ENCODE assay signal across 15 cellular contexts in genomic region chr5:142221091-142221860, GRCh38.
A peak's percentile ranks its signal among the peaks of the same experiment; 100 is the strongest.
DNase-seq lines count a peak whose midpoint lies in the region; ATAC-seq and TF ChIP-seq lines count a peak whose summit lies in the region.
"Had no signal": no experiment of that assay in that cellular context is flagged by ENCODE, and none has a peak within 500 bp of the region (broad histone marks: within the 10 kb centered on the region; RNA-seq: fewer than 3 reads in every experiment).

No MANE protein-coding gene starts in this region.

- H3K79me1 ChIP-seq in IMR-90 (ENCODE audit: low read depth in 1 of 2, low read length in 2 of 2), result peaks cover 0 to 5% of the 10 kb centered on the region in 2 experiments; a peak in 2 of 4 replicates
- H3K79me1 ChIP-seq in trophoblast cell (ENCODE audit: low read length), result peaks cover 25% of the 10 kb centered on the region

- intact Hi-C loops in CD8-positive, alpha-beta T cell (cut with DNase I, micrococcal nuclease), result loop anchor here (5.0 to 10.0 kb wide), 5 partner anchors 106 to 526 kb away; partner anchors contain the start of genes GNPDA1 (in 1 of the 2) and SPRY4 (in 1 of the 2)
- intact Hi-C loops in IMR-90 (cut with micrococcal nuclease), result no loop called here
- intact Hi-C loops in vagina (cut with DNase I), result no loop called here

- H4K5ac ChIP-seq in IMR-90 (ENCODE audit: low read depth, low read length), result no peak overlapping the region

- no peaks in the 10 kb centered on the region for H3K27me3 ChIP-seq in CD8-positive, alpha-beta T cell (ENCODE audit: insufficient read depth, low read length)
- H3K27me3 ChIP-seq in IMR-90 (ENCODE audit: control insufficient read depth, insufficient read depth, low read length) (peaks cover 3% of the 10 kb centered on the region), trophoblast cell (ENCODE audit: insufficient read depth, low read length) (no peaks in the 10 kb centered on the region), vagina (no peaks in the 10 kb centered on the region), endodermal cell (ENCODE audit: control insufficient read depth, insufficient read depth, low read length, poor library complexity, severe bottlenecking) (no peaks in the 10 kb centered on the region)

- 69% methylated on average over 4 of the region's 11 CpGs; no CpG with 5 or more reads in 1 of the 2 experiments for WGBS in IMR-90 (ENCODE audit: extremely low coverage in 2 of 2, insufficient read length in 1 of 2), 2 experiments
- no CpG with 5 or more reads among the region's 11 CpGs for WGBS in trophoblast cell (ENCODE audit: extremely low coverage, insufficient coverage, insufficient read length)
- 88 to 90% methylated on average over 9 to 11 of the region's 11 CpGs for WGBS in endodermal cell (ENCODE audit: insufficient coverage in 1 of 2, insufficient read length in 1 of 2), 2 experiments

- H3K9me3 ChIP-seq in CD8-positive, alpha-beta T cell (ENCODE audit: low read length), result no peaks in the 10 kb centered on the region
- H3K9me3 ChIP-seq in IMR-90 (ENCODE audit: control insufficient read depth, insufficient read depth, low read length), result no peaks in the 10 kb centered on the region
- no peaks in the 10 kb centered on the region for H3K9me3 ChIP-seq in trophoblast cell (ENCODE audit: insufficient read depth, low read depth, low read length)
- no peaks in the 10 kb centered on the region for H3K9me3 ChIP-seq in vagina
- no peaks in the 10 kb centered on the region for H3K9me3 ChIP-seq in endodermal cell (ENCODE audit: control insufficient read depth, low read length)

- H3K18ac ChIP-seq in IMR-90 (ENCODE audit: low read depth, low read length), result no peak overlapping the region
- H3K18ac ChIP-seq in trophoblast cell (ENCODE audit: low read length), result peak overlapping the region; percentile 24

- CTCF ChIA-PET in CD8-positive, alpha-beta T cell (lab: Charles Lee), result no interaction called here
- CTCF ChIA-PET in IMR-90 (lab: Yijun Ruan, JAX), result no interaction called here

- no peak overlapping the region for H3K9ac ChIP-seq in IMR-90 (ENCODE audit: low read depth, low read length)
- H3K9ac ChIP-seq in trophoblast cell (ENCODE audit: low read length), result no peak overlapping the region
- no peak overlapping the region for H3K9ac ChIP-seq in endodermal cell (ENCODE audit: extremely low read depth, low read length, poor library complexity, severe bottlenecking)

- no peak overlapping the region for H3K4me3 Mint-ChIP-seq in CD8-positive, alpha-beta T cell
- H3K4me3 Mint-ChIP-seq in endodermal cell, result no peak overlapping the region
- H3K4me3 Mint-ChIP-seq: memory B cell; stimulated activated naive CD8-positive, alpha-beta T cell treated with anti-CD3 and anti-CD28 coated beads, Interleukin-15, Interleukin-2, amounts not matched to agents 100 ng/mL and 50 ng/mL, for 24 hours had no signal

- H3K27ac Mint-ChIP-seq in CD8-positive, alpha-beta T cell, result peak overlapping the region; percentile 18
- H3K27ac Mint-ChIP-seq in endodermal cell, result no peak overlapping the region
- H3K27ac Mint-ChIP-seq: memory B cell; stimulated activated naive CD8-positive, alpha-beta T cell treated with anti-CD3 and anti-CD28 coated beads, Interleukin-15, Interleukin-2, amounts not matched to agents 100 ng/mL and 50 ng/mL, for 24 hours had no signal

- POLR2A ChIA-PET in CD8-positive, alpha-beta T cell (lab: Charles Lee), result interaction anchor here (0.6 kb wide), 1 partner anchor 1182 kb away, joined by 3 read pairs; no protein-coding TSS in a partner anchor
- POLR2A ChIA-PET in IMR-90 (lab: Charles Lee; ENCODE audit: unreplicated experiment), result no interaction called here

- H2BK20ac ChIP-seq in IMR-90 (ENCODE audit: low read depth, low read length), result 0 out of 2 replicates have a peak overlapping the region, but pooled peaks have one; percentile 12

- H2BK120ac ChIP-seq in IMR-90 (ENCODE audit: low read depth, low read length), result no peak overlapping the region
- peak overlapping the region; percentile 64 for H2BK120ac ChIP-seq in trophoblast cell (ENCODE audit: insufficient read depth, low read length, poor library complexity)

- no peak overlapping the region for H2AK9ac ChIP-seq in IMR-90 (replicated peaks; ENCODE audit: low read depth, low read length, poor library complexity)

- 0 out of 2 replicates have a peak overlapping the region, but pooled peaks have one; percentile 11 for H4K91ac ChIP-seq in IMR-90 (ENCODE audit: insufficient read depth, low read depth, low read length)
- H4K91ac ChIP-seq in trophoblast cell (ENCODE audit: low read depth, low read length), result peak overlapping the region; percentile 65

- H2AK5ac ChIP-seq in IMR-90 (ENCODE audit: low read depth, low read length) (peak overlapping the region; percentile 70; the same call in 1 of the 2 replicates), trophoblast cell (ENCODE audit: low read length) (no peak overlapping the region)

- H2BK12ac ChIP-seq in trophoblast cell (ENCODE audit: low read length), result peak overlapping the region; percentile 68

- ATAC-seq in CD8-positive, alpha-beta T cell, result no peak
- no peak for ATAC-seq in IMR-90 (ENCODE audit: low read depth)
- ATAC-seq in HG03280 (IDR thresholded peaks at IDR 0.05; ENCODE audit: unreplicated experiment), result no peak

- H4K8ac ChIP-seq in IMR-90 (ENCODE audit: low read depth in 2 of 2, low read length in 2 of 2) (no peak overlapping the region), trophoblast cell (ENCODE audit: low read depth, low read length) (no peak overlapping the region)

- peaks cover 16% of the 10 kb centered on the region for H3K27me3 Mint-ChIP-seq in CD8-positive, alpha-beta T cell (ENCODE audit: low read depth)
- no peaks in the 10 kb centered on the region for H3K27me3 Mint-ChIP-seq in endodermal cell (ENCODE audit: insufficient read depth)

- peaks cover under 1% of the 10 kb centered on the region for H3K79me2 ChIP-seq in trophoblast cell (ENCODE audit: control insufficient read depth, insufficient read depth, low read length, poor library complexity)

- H2BK5ac ChIP-seq in IMR-90 (ENCODE audit: low read depth, low read length, poor library complexity, severe bottlenecking), result no peak overlapping the region
- H2BK5ac ChIP-seq in trophoblast cell (ENCODE audit: low read depth, low read length, poor library complexity), result peak overlapping the region; percentile 33

- BruUV-seq in IMR-90 (replicated peaks; lab: Mats Ljungman, UMichigan), result no TSS peak

- no peaks in the 10 kb centered on the region for H3K36me3 Mint-ChIP-seq in CD8-positive, alpha-beta T cell
- no peaks in the 10 kb centered on the region for H3K36me3 Mint-ChIP-seq in endodermal cell (ENCODE audit: low read depth)
- H3K36me3 Mint-ChIP-seq: memory B cell had no signal

- H3K14ac ChIP-seq in IMR-90 (replicated peaks; ENCODE audit: low read depth, low read length) (peak overlapping the region; percentile 34; the same call in 1 of the 2 replicates), trophoblast cell (ENCODE audit: low read length) (peak overlapping the region; percentile 22)

- no peak overlapping the region for H3K27ac ChIP-seq in CD8-positive, alpha-beta T cell (ENCODE audit: low read depth, low read length)
- H3K27ac ChIP-seq in IMR-90 (ENCODE audit: insufficient read depth, low read length) (no peak overlapping the region), trophoblast cell (ENCODE audit: low read depth, low read length) (no peak overlapping the region), vagina (no peak overlapping the region), endodermal cell (ENCODE audit: low read depth, low read length) (no peak overlapping the region)
- H3K27ac ChIP-seq: WERI-Rb-1 had no signal

- H2BK15ac ChIP-seq in IMR-90 (ENCODE audit: low read depth, low read length), result 0 out of 3 replicates have a peak overlapping the region, but pooled peaks have one; percentile 27

- H3K4me3 ChIP-seq in CD8-positive, alpha-beta T cell (ENCODE audit: low read depth, low read length), result no peak overlapping the region
- H3K4me3 ChIP-seq in IMR-90 (ENCODE audit: insufficient read depth, low read depth, low read length), result no peak overlapping the region
- H3K4me3 ChIP-seq in fibroblast of pulmonary artery (replicated peaks; ENCODE audit: low read depth, low read length), result no peak overlapping the region
- H3K4me3 ChIP-seq in trophoblast cell (ENCODE audit: low read depth, low read length), result no peak overlapping the region
- H3K4me3 ChIP-seq in vagina, result no peak overlapping the region
- no peak overlapping the region for H3K4me3 ChIP-seq in endodermal cell (ENCODE audit: low read length)

- peaks cover 4% of the 10 kb centered on the region; the same call in 1 of the 2 replicates for H4K20me1 ChIP-seq in IMR-90 (ENCODE audit: insufficient read depth, low read length)

- TF ChIP-seq CTCF in CD8-positive, alpha-beta T cell (IDR thresholded peaks at IDR 0.05), result no peak
- no peak for TF ChIP-seq CTCF in IMR-90 (conservative IDR thresholded peaks at IDR 0.05; ENCODE audit: low read depth, low read length)
- no peak for TF ChIP-seq CTCF in fibroblast of pulmonary artery (IDR thresholded peaks at IDR 0.05; ENCODE audit: low read length, missing control alignments)
- no peak for TF ChIP-seq CTCF in vagina (IDR thresholded peaks at IDR 0.05)
- TF ChIP-seq CTCF in endodermal cell (conservative IDR thresholded peaks at IDR 0.05), result no peak

- TF ChIP-seq RAD21 in IMR-90 (IDR thresholded peaks at IDR 0.05; ENCODE audit: low read length), result no peak

- H3K23ac ChIP-seq in IMR-90 (ENCODE audit: low read depth, low read length) (no peak overlapping the region), trophoblast cell (ENCODE audit: low read length) (no peak overlapping the region)

- peak overlapping the region; percentile 31 for H3K4ac ChIP-seq in IMR-90 (ENCODE audit: low read depth, low read length)
- no peak overlapping the region for H3K4ac ChIP-seq in trophoblast cell (ENCODE audit: low read depth, low read length)

- peaks cover 42% of the 10 kb centered on the region for H3K4me1 Mint-ChIP-seq in CD8-positive, alpha-beta T cell (ENCODE audit: low read depth)
- H3K4me1 Mint-ChIP-seq in endodermal cell, result peaks cover 39% of the 10 kb centered on the region

- H3K56ac ChIP-seq in IMR-90 (ENCODE audit: extremely low read depth, insufficient read depth, low read length), result no peak overlapping the region

- H3K9me1 ChIP-seq in IMR-90 (ENCODE audit: insufficient read depth, low read length), result peaks cover 8% of the 10 kb centered on the region

- no peaks in the 10 kb centered on the region for H3K9me3 Mint-ChIP-seq in CD8-positive, alpha-beta T cell
- no peaks in the 10 kb centered on the region for H3K9me3 Mint-ChIP-seq in endodermal cell
- H3K9me3 Mint-ChIP-seq: memory B cell; stimulated activated naive CD8-positive, alpha-beta T cell treated with anti-CD3 and anti-CD28 coated beads, Interleukin-15, Interleukin-2, amounts not matched to agents 100 ng/mL and 50 ng/mL, for 24 hours had no signal

- dilution Hi-C loops in IMR-90 (cut with HindIII; ENCODE audit: low sequenced_read_pairs, unreplicated experiment), result no loop called here

- no peak for DNase-seq in CD8-positive, alpha-beta T cell
- peak; percentile 20 for DNase-seq in IMR-90
- peak; percentile 37 for DNase-seq in fibroblast of pulmonary artery (ENCODE audit: low read depth)
- no peak for DNase-seq in trophoblast cell
- DNase-seq in vagina (ENCODE audit: extremely low spot score in 2 of 2), result no peak
- DNase-seq in endodermal cell, result no peak
- DNase-seq: effector CD8-positive, alpha-beta T cell; glutamatergic neuron; NCI-H1105 treated with DMSO at 0.1 percent for 48 hours; NCI-H524; SHP77 treated with DMSO at 0.1 percent for 48 hours; WERI-Rb-1 had no signal

- no peak overlapping the region for H4K12ac ChIP-seq in trophoblast cell (ENCODE audit: low read depth, low read length)

- peaks cover 27% of the 10 kb centered on the region for H3K4me1 ChIP-seq in CD8-positive, alpha-beta T cell (ENCODE audit: insufficient read depth, low read length)
- peaks cover 9% of the 10 kb centered on the region; the same call in 1 of the 2 replicates for H3K4me1 ChIP-seq in IMR-90 (ENCODE audit: control insufficient read depth, insufficient read depth, low read length)
- H3K4me1 ChIP-seq in trophoblast cell (ENCODE audit: control insufficient read depth in 1 of 2, insufficient read depth in 2 of 2, low read length in 2 of 2), result peaks cover 20 to 21% of the 10 kb centered on the region in 2 experiments
- H3K4me1 ChIP-seq in vagina, result peaks cover 11% of the 10 kb centered on the region
- H3K4me1 ChIP-seq in endodermal cell (ENCODE audit: control insufficient read depth, insufficient read depth, low read length), result peaks cover 9% of the 10 kb centered on the region

- H3K36me3 ChIP-seq in CD8-positive, alpha-beta T cell (ENCODE audit: insufficient read depth, low read length), result no peaks in the 10 kb centered on the region
- H3K36me3 ChIP-seq in IMR-90 (ENCODE audit: control insufficient read depth, insufficient read depth, low read length), result no peaks in the 10 kb centered on the region
- no peaks in the 10 kb centered on the region for H3K36me3 ChIP-seq in trophoblast cell (ENCODE audit: control insufficient read depth in 1 of 2, insufficient read depth in 2 of 2, low read length in 2 of 2)
- no peaks in the 10 kb centered on the region for H3K36me3 ChIP-seq in vagina
- H3K36me3 ChIP-seq in endodermal cell (ENCODE audit: control insufficient read depth, insufficient read depth, low read length), result no peaks in the 10 kb centered on the region
- H3K36me3 ChIP-seq: WERI-Rb-1 had no signal

- H2AFZ ChIP-seq in IMR-90 (replicated peaks; ENCODE audit: low read length, poor library complexity) (no peak overlapping the region), trophoblast cell (ENCODE audit: insufficient read depth, low read length, poor library complexity) (no peak overlapping the region)

- no peak for TF ChIP-seq POLR2A in IMR-90 (IDR thresholded peaks at IDR 0.05; ENCODE audit: low read depth, low read length)
- TF ChIP-seq POLR2A in vagina (IDR thresholded peaks at IDR 0.05), result no peak

- H3K4me2 ChIP-seq in IMR-90 (ENCODE audit: low read depth, low read length) (no peak overlapping the region), trophoblast cell (ENCODE audit: low read length) (no peak overlapping the region)

- in situ Hi-C loops in IMR-90 (cut with MboI; ENCODE audit: low sequenced_read_pairs), result no loop called here

Comparison
In these comparisons a context has a peak if more than half of its experiments do, and no peak if none do; other contexts are left out.
1. DNase-seq: peak in IMR-90 (single experiment) and fibroblast of pulmonary artery (single experiment); none in CD8-positive, alpha-beta T cell (0 of 7), trophoblast cell (0 of 2), vagina (0 of 2) and endodermal cell (single experiment).
2. intact Hi-C loops: an anchor here in CD8-positive, alpha-beta T cell (5.0 to 10.0 kb wide); none called in IMR-90 and vagina.